Comparison of ENCODE assay signal across 28 cellular contexts in genomic region chr10:14594878-14595525, GRCh38.
A peak's percentile ranks its signal among the peaks of the same experiment; 100 is the strongest.
DNase-seq lines count a peak whose midpoint lies in the region; ATAC-seq, FAIRE-seq and TF ChIP-seq lines count a peak whose summit lies in the region.
"Had no signal": no experiment of that assay in that cellular context is flagged by ENCODE, and none has a peak within 500 bp of the region (broad histone marks: within the 10 kb centered on the region; RNA-seq: fewer than 3 reads in every experiment).

No MANE protein-coding gene starts in this region.

- TF ChIP-seq POLR2A in right lobe of liver (IDR thresholded peaks at IDR 0.05) = no peak

- no peaks in the 10 kb centered on the region for H3K27me3 ChIP-seq in Caco-2 (replicated peaks; ENCODE audit: control insufficient read depth, insufficient read depth, low read length)
- no peaks in the 10 kb centered on the region for H3K27me3 ChIP-seq in right lobe of liver
- H3K27me3 ChIP-seq in small intestine (ENCODE audit: control insufficient read depth in 2 of 2, insufficient read depth in 2 of 2, low read length in 2 of 2) = no peaks in the 10 kb centered on the region
- H3K27me3 ChIP-seq: BLaER1 treated with 17β-estradiol and CSF1 and Interleukin-3, amounts not matched to agents 10 nM and 100 nM; colonic mucosa; esophagus squamous epithelium; left lung; suprapubic skin had no signal

- H3K36me3 ChIP-seq in Caco-2 (ENCODE audit: control insufficient read depth, insufficient read depth, low read length) (peaks cover 12% of the 10 kb centered on the region), right lobe of liver (peaks cover 0 to 6% (median 2%) of the 10 kb centered on the region in 4 donors), small intestine (ENCODE audit: control insufficient read depth in 2 of 2, insufficient read depth in 2 of 2, low read length in 2 of 2) (no peaks in the 10 kb centered on the region)
- H3K36me3 ChIP-seq: colonic mucosa, suprapubic skin had no signal

- no TSS peak for BruUV-seq in Caco-2 (replicated peaks; lab: Mats Ljungman, UMichigan)

- no peak overlapping the region for H3K4me3 ChIP-seq in Caco-2 (ENCODE audit: low read depth, low read length)
- no peak overlapping the region for H3K4me3 ChIP-seq in right lobe of liver
- H3K4me3 ChIP-seq in small intestine (ENCODE audit: low read depth in 1 of 2, low read length in 2 of 2) = no peak overlapping the region
- H3K4me3 ChIP-seq: BLaER1 treated with 17β-estradiol and CSF1 and Interleukin-3, amounts not matched to agents 10 nM and 100 nM; colonic mucosa; esophagus squamous epithelium; GM23338; K562; left lung; suprapubic skin had no signal

- FAIRE-seq in small intestine (lab: Jason Lieb, UNC) = no peak
- FAIRE-seq: A204.1, bronchial epithelial cell, frontal cortex, K562, RCC 7860 had no signal

- H3K9me3 ChIP-seq in Caco-2 (no peaks in the 10 kb centered on the region), right lobe of liver (no peaks in the 10 kb centered on the region), small intestine (ENCODE audit: control insufficient read depth, low read depth) (no peaks in the 10 kb centered on the region)
- H3K9me3 ChIP-seq: BLaER1 treated with 17β-estradiol and CSF1 and Interleukin-3, amounts not matched to agents 10 nM and 100 nM; colonic mucosa; esophagus squamous epithelium; left lung; suprapubic skin had no signal

- TF ChIP-seq CTCF in Caco-2 (IDR thresholded peaks at IDR 0.05; ENCODE audit: insufficient read depth in 1 of 2, low read depth in 1 of 2, low read length in 1 of 2, severe bottlenecking in 1 of 2, unreplicated experiment in 1 of 2) (no peak), right lobe of liver (IDR thresholded peaks at IDR 0.05) (no peak)

- POLR2A ChIA-PET in Caco-2 (lab: Charles Lee) = interaction anchor here (0.6 to 1.1 kb wide), 3 partner anchors 33 to 1450 kb away, joined by 6 to 8 read pairs (median 8); no protein-coding TSS in a partner anchor

- WGBS in right lobe of liver (ENCODE audit: insufficient coverage, low coverage, low lambda C conversion rate, missing lambda C conversion rate) = 61% methylated on average over 7 of the region's 8 CpGs
- WGBS in small intestine, 3 donors = 63 to 83% (median 81%) methylated on average over 8 of the region's 8 CpGs

- CTCF ChIA-PET in Caco-2 (lab: Charles Lee) = interaction anchor here (0.6 kb wide), 1 partner anchor 9 kb away, joined by 6 read pairs; no protein-coding TSS in a partner anchor

- H3K27ac ChIP-seq in right lobe of liver (peak overlapping the region in 1 of 3 donors; percentile 50), small intestine (ENCODE audit: low read depth in 1 of 2, low read length in 1 of 2) (no peak overlapping the region)
- H3K27ac ChIP-seq: colonic mucosa, esophagus squamous epithelium, left lung, suprapubic skin, VCaP had no signal

- H3K4me1 ChIP-seq in Caco-2 = peaks cover 63% of the 10 kb centered on the region
- peaks cover 0 to 50% (median 10%) of the 10 kb centered on the region in 4 donors for H3K4me1 ChIP-seq in right lobe of liver
- H3K4me1 ChIP-seq in small intestine (ENCODE audit: control insufficient read depth in 2 of 2, insufficient read depth in 1 of 2, low read depth in 1 of 2, low read length in 1 of 2) = peaks cover 2 to 5% of the 10 kb centered on the region in 2 donors
- H3K4me1 ChIP-seq: colonic mucosa had no signal

- H3K4me1 Mint-ChIP-seq in T-helper 1 cell treated with Interleukin-12 subunit alpha and Interleukin-12 subunit beta and Interleukin-4 antibody, amounts not matched to agents 30 μg/mL and 1 μg/mL, for 36 hours (ENCODE audit: low read depth) = peaks cover 69% of the 10 kb centered on the region
- peaks cover 64% of the 10 kb centered on the region for H3K4me1 Mint-ChIP-seq in Caco-2 (ENCODE audit: low read depth, unreplicated experiment)
- H3K4me1 Mint-ChIP-seq in activated T-helper 17 cell treated with anti-CD3 and anti-CD28 coated beads, Interleukin-2, amount 50 U/mL, for 72 hours = peaks cover 48% of the 10 kb centered on the region

- intact Hi-C loops in Caco-2 (cut with micrococcal nuclease; ENCODE audit: unreplicated experiment) (no loop called here), right lobe of liver (cut with DNase I) (no loop called here)

- H3K4me3 Mint-ChIP-seq in T-helper 1 cell treated with Interleukin-12 subunit alpha and Interleukin-12 subunit beta and Interleukin-4 antibody, amounts not matched to agents 30 μg/mL and 1 μg/mL, for 36 hours = no peak overlapping the region
- H3K4me3 Mint-ChIP-seq in Caco-2 (ENCODE audit: unreplicated experiment) = peak overlapping the region; percentile 33
- H3K4me3 Mint-ChIP-seq in activated T-helper 17 cell treated with anti-CD3 and anti-CD28 coated beads, Interleukin-2, amount 50 U/mL, for 72 hours = no peak overlapping the region
- H3K4me3 Mint-ChIP-seq: GM23338; stimulated activated naive B cell treated with anti-CD40 and anti-IgM and Interleukin-4, amounts not matched to agents 10 μg/mL and 1 μg/mL and 100 μg/mL, for 72 hours had no signal

- no peaks in the 10 kb centered on the region for H3K9me3 Mint-ChIP-seq in T-helper 1 cell treated with Interleukin-12 subunit alpha and Interleukin-12 subunit beta and Interleukin-4 antibody, amounts not matched to agents 30 μg/mL and 1 μg/mL, for 36 hours
- no peaks in the 10 kb centered on the region for H3K9me3 Mint-ChIP-seq in Caco-2 (ENCODE audit: unreplicated experiment)
- no peaks in the 10 kb centered on the region for H3K9me3 Mint-ChIP-seq in activated T-helper 17 cell treated with anti-CD3 and anti-CD28 coated beads, Interleukin-2, amount 50 U/mL, for 72 hours
- H3K9me3 Mint-ChIP-seq: GM23338 had no signal

- H3K27ac Mint-ChIP-seq in T-helper 1 cell treated with Interleukin-12 subunit alpha and Interleukin-12 subunit beta and Interleukin-4 antibody, amounts not matched to agents 30 μg/mL and 1 μg/mL, for 36 hours = peak overlapping the region; percentile 0
- H3K27ac Mint-ChIP-seq in Caco-2 (ENCODE audit: unreplicated experiment) = peak overlapping the region; percentile 82
- peak overlapping the region; percentile 74 for H3K27ac Mint-ChIP-seq in activated T-helper 17 cell treated with anti-CD3 and anti-CD28 coated beads, Interleukin-2, amount 50 U/mL, for 72 hours
- H3K27ac Mint-ChIP-seq: GM23338 had no signal

- no peak for ATAC-seq in activated T-helper 17 cell treated with anti-CD3 and anti-CD28 coated beads, Interleukin-2, amount 50 U/mL, for 72 hours (replicated peaks)
- ATAC-seq in right lobe of liver = peak; percentile 41 to 78 (median 64)
- ATAC-seq in GM18517 (IDR thresholded peaks at IDR 0.05; ENCODE audit: unreplicated experiment) = no peak
- ATAC-seq: GM23338; K562; left lung; stimulated activated naive B cell treated with anti-CD40 and anti-IgM and Interleukin-4, amounts not matched to agents 10 μg/mL and 1 μg/mL and 100 μg/mL, for 72 hours had no signal

- H3K36me3 Mint-ChIP-seq in T-helper 1 cell treated with Interleukin-12 subunit alpha and Interleukin-12 subunit beta and Interleukin-4 antibody, amounts not matched to agents 30 μg/mL and 1 μg/mL, for 36 hours (ENCODE audit: low read depth) = peaks cover 55% of the 10 kb centered on the region
- peaks cover 99% of the 10 kb centered on the region for H3K36me3 Mint-ChIP-seq in Caco-2 (ENCODE audit: insufficient read depth, unreplicated experiment)
- peaks cover 100% of the 10 kb centered on the region for H3K36me3 Mint-ChIP-seq in activated T-helper 17 cell treated with anti-CD3 and anti-CD28 coated beads, Interleukin-2, amount 50 U/mL, for 72 hours (ENCODE audit: low read depth)

- H3K27me3 Mint-ChIP-seq in T-helper 1 cell treated with Interleukin-12 subunit alpha and Interleukin-12 subunit beta and Interleukin-4 antibody, amounts not matched to agents 30 μg/mL and 1 μg/mL, for 36 hours (ENCODE audit: low read depth) = no peaks in the 10 kb centered on the region
- H3K27me3 Mint-ChIP-seq in Caco-2 (ENCODE audit: insufficient read depth, unreplicated experiment) = no peaks in the 10 kb centered on the region
- no peaks in the 10 kb centered on the region for H3K27me3 Mint-ChIP-seq in activated T-helper 17 cell treated with anti-CD3 and anti-CD28 coated beads, Interleukin-2, amount 50 U/mL, for 72 hours
- H3K27me3 Mint-ChIP-seq: stimulated activated naive B cell treated with anti-CD40 and anti-IgM and Interleukin-4, amounts not matched to agents 10 μg/mL and 1 μg/mL and 100 μg/mL, for 72 hours had no signal

- DNase-seq in T-helper 1 cell (no peak), Caco-2 (peak in 1 of 2 experiments; percentile 54), right lobe of liver (no peak), AG08395 (ENCODE audit: low spot score) (no peak), small intestine (no peak)
- DNase-seq: activated CD4-positive, alpha-beta T cell treated with anti-CD3 and anti-CD28 coated beads, Interleukin-2, amount 50 U/mL, for 4 hours; colonic mucosa; DMS 273 treated with DMSO at 0.1 percent for 48 hours; esophagus squamous epithelium; left lung; NCI-H1417 treated with DMSO at 0.1 percent for 48 hours; NCI-H510A treated with DMSO at 0.1 percent for 48 hours; NK-92 treated with Interleukin-12 subunit alpha and Interleukin-12 subunit beta, amount 100 ng/mL, for 24 hours; retina; stimulated activated CD4-positive, alpha-beta T cell treated with anti-CD3 and anti-CD28 coated beads, Interleukin-2, amount 100 ng/mL, for 48 hours; stimulated activated naive B cell treated with anti-CD40 and anti-IgM and Interleukin-4, amounts not matched to agents 10 μg/mL and 1 μg/mL and 100 μg/mL, for 72 hours had no signal

Comparison
In these comparisons a context has a peak if more than half of its experiments do, and no peak if none do; other contexts are left out.
1. H3K27ac Mint-ChIP-seq: peak in every context shown above with its lines; median percentile 82 in Caco-2; 74 in activated T-helper 17 cell treated with anti-CD3 and anti-CD28 coated beads, Interleukin-2, amount 50 U/mL, for 72 hours; 0 in T-helper 1 cell treated with Interleukin-12 subunit alpha and Interleukin-12 subunit beta and Interleukin-4 antibody, amounts not matched to agents 30 μg/mL and 1 μg/mL, for 36 hours.
2. ATAC-seq: peak in right lobe of liver (4 of 4); none in activated T-helper 17 cell treated with anti-CD3 and anti-CD28 coated beads, Interleukin-2, amount 50 U/mL, for 72 hours (single experiment) and GM18517 (single experiment).